In genomic region chr3:195762249-195762585, GRCh38 we compare ENCODE assay signal across 17 cellular contexts. TPM values are rescaled to one million over a fixed set of nuclear protein-coding genes. Genes with fewer than 3 reads are reported as not detected.
DNase-seq lines count a peak whose midpoint lies in the region; ATAC-seq lines count a peak whose summit lies in the region.
"Had no signal": no experiment of that assay in that cellular context is flagged by ENCODE, and none has a peak within 500 bp of the region (broad histone marks: within the 10 kb centered on the region; RNA-seq: fewer than 3 reads in every experiment).

No MANE protein-coding gene starts in this region.

- H2AK5ac ChIP-seq in neuronal stem cell (ENCODE audit: low read depth, low read length), result peak overlapping the region; percentile 56

- H4K91ac ChIP-seq in neuronal stem cell (ENCODE audit: low read depth, low read length, poor library complexity), result no peak overlapping the region

- H3K36me3 ChIP-seq in H7 (replicated peaks; ENCODE audit: control insufficient read depth, insufficient read depth, low read length) (no peaks in the 10 kb centered on the region), neuronal stem cell (replicated peaks in 1 of 2; ENCODE audit: control insufficient read depth in 2 of 2, insufficient read depth in 2 of 2, low read length in 2 of 2) (no peaks in the 10 kb centered on the region)
- H3K36me3 ChIP-seq: HAP-1 had no signal

- H3K79me1 ChIP-seq in neuronal stem cell (ENCODE audit: low read depth, low read length), result peaks cover 2% of the 10 kb centered on the region

- peak overlapping the region; percentile 18 for H3K4me2 ChIP-seq in neuronal stem cell (ENCODE audit: insufficient read depth, low read length, poor library complexity, severe bottlenecking)

- H3K27me3 Mint-ChIP-seq in stimulated activated naive CD8-positive, alpha-beta T cell treated with anti-CD3 and anti-CD28 coated beads, Interleukin-15, amount 100 ng/mL, for 72 hours, result peaks cover 60% of the 10 kb centered on the region

- H3K27ac Mint-ChIP-seq in stimulated activated naive CD8-positive, alpha-beta T cell treated with anti-CD3 and anti-CD28 coated beads, Interleukin-15, amount 100 ng/mL, for 72 hours, result no peak overlapping the region
- H3K27ac Mint-ChIP-seq: CD4-positive, alpha-beta memory T cell; IgD-negative memory B cell had no signal

- H3K9me3 Mint-ChIP-seq in stimulated activated naive CD8-positive, alpha-beta T cell treated with anti-CD3 and anti-CD28 coated beads, Interleukin-15, amount 100 ng/mL, for 72 hours, result no peaks in the 10 kb centered on the region
- H3K9me3 Mint-ChIP-seq: CD4-positive, alpha-beta memory T cell; IgD-negative memory B cell had no signal

- H3K4me1 ChIP-seq in neuronal stem cell (ENCODE audit: control insufficient read depth in 2 of 2, insufficient read depth in 1 of 2, low read depth in 1 of 2, low read length in 2 of 2), result no peaks in the 10 kb centered on the region
- H3K4me1 ChIP-seq: HAP-1 had no signal

- H2BK15ac ChIP-seq in neuronal stem cell (ENCODE audit: low read length), result peak overlapping the region; percentile 67

- no CpG with 5 or more reads among the region's 36 CpGs for WGBS in neuronal stem cell (ENCODE audit: extremely low coverage in 2 of 2, insufficient read length in 2 of 2, insufficient replicate concordance in 1 of 2), 2 donors

- peak overlapping the region; percentile 53 for H3K4ac ChIP-seq in neuronal stem cell (ENCODE audit: low read length)

- H3K4me1 Mint-ChIP-seq in stimulated activated naive CD8-positive, alpha-beta T cell treated with anti-CD3 and anti-CD28 coated beads, Interleukin-15, amount 100 ng/mL, for 72 hours, result peaks cover 7% of the 10 kb centered on the region
- H3K4me1 Mint-ChIP-seq: CD4-positive, alpha-beta memory T cell had no signal

- H3K14ac ChIP-seq in neuronal stem cell (ENCODE audit: low read length), result peak overlapping the region; percentile 21

- H3K18ac ChIP-seq in neuronal stem cell (ENCODE audit: low read length), result peak overlapping the region; percentile 64

- H3K4me3 Mint-ChIP-seq in stimulated activated naive CD8-positive, alpha-beta T cell treated with anti-CD3 and anti-CD28 coated beads, Interleukin-15, amount 100 ng/mL, for 72 hours, result no peak overlapping the region
- H3K4me3 Mint-ChIP-seq: IgD-negative memory B cell had no signal

- H3K4me3 ChIP-seq in H7 (ENCODE audit: insufficient read depth, low read depth, low read length) (no peak overlapping the region), neuronal stem cell (ENCODE audit: low read length in 2 of 2) (no peak overlapping the region)
- H3K4me3 ChIP-seq: HAP-1 had no signal

- DNase-seq in stimulated activated naive CD8-positive, alpha-beta T cell treated with anti-CD3 and anti-CD28 coated beads, Interleukin-15, amount 100 ng/mL, for 72 hours, result no peak
- no peak for DNase-seq in stimulated activated naive CD8-positive, alpha-beta T cell treated with anti-CD3 and anti-CD28 coated beads, Interleukin-15, Interleukin-2, amounts not matched to agents 100 U/mL and 50 U/mL, for 24 hours
- DNase-seq in H7, result peak; percentile 67
- no peak for DNase-seq in neuronal stem cell (ENCODE audit: low spot score)
- no peak for DNase-seq in stimulated activated naive CD4-positive, alpha-beta T cell (lab: John Stamatoyannopoulos, UW)
- DNase-seq in NK-92 treated with Interleukin-12 subunit alpha and Interleukin-12 subunit beta, amount 100 ng/mL, for 24 hours (lab: John Stamatoyannopoulos, UW), result no peak
- DNase-seq: ACHN; CD4-positive, alpha-beta memory T cell; COR-L47; GF-D8; GOT3 had no signal

- H3K27me3 ChIP-seq in H7 (ENCODE audit: control insufficient read depth, insufficient read depth, low read length) (no peaks in the 10 kb centered on the region), neuronal stem cell (ENCODE audit: control insufficient read depth in 3 of 3, insufficient read depth in 3 of 3, low read depth in 1 of 3, low read length in 3 of 3) (peaks cover 0 to 14% (median 0%) of the 10 kb centered on the region in 3 experiments)

- no peak overlapping the region for H3K23ac ChIP-seq in neuronal stem cell (ENCODE audit: low read depth, low read length, poor library complexity)

- H3K9me3 ChIP-seq in neuronal stem cell (replicated peaks in 1 of 2; ENCODE audit: control insufficient read depth in 2 of 2, insufficient read depth in 1 of 2, low read depth in 1 of 2, low read length in 2 of 2), result no peaks in the 10 kb centered on the region
- H3K9me3 ChIP-seq: HAP-1 had no signal

- peak; percentile 47 for ATAC-seq in stimulated activated naive CD8-positive, alpha-beta T cell treated with anti-CD3 and anti-CD28 coated beads, Interleukin-15, amount 100 ng/mL, for 72 hours
- no peak for ATAC-seq in stimulated activated naive CD8-positive, alpha-beta T cell treated with anti-CD3 and anti-CD28 coated beads, Interleukin-15, Interleukin-2, amounts not matched to agents 100 U/mL and 50 U/mL, for 24 hours
- ATAC-seq in HG02571 (IDR thresholded peaks at IDR 0.05; ENCODE audit: unreplicated experiment), result no peak

- peak overlapping the region; percentile 70 for H3K9ac ChIP-seq in neuronal stem cell (ENCODE audit: low read depth, low read length, poor library complexity)

- H2BK5ac ChIP-seq in neuronal stem cell (ENCODE audit: low read length), result no peak overlapping the region

- no peak overlapping the region for H3K27ac ChIP-seq in neuronal stem cell (replicated peaks; ENCODE audit: low read length)
- H3K27ac ChIP-seq: C4-2B had no signal

- H2BK12ac ChIP-seq in neuronal stem cell (ENCODE audit: low read length), result peak overlapping the region; percentile 73

- no peak overlapping the region for H2BK120ac ChIP-seq in neuronal stem cell (ENCODE audit: low read depth, low read length)

- H2AFZ ChIP-seq in neuronal stem cell (ENCODE audit: low read length), result no peak overlapping the region

- peak overlapping the region; percentile 82 for H4K8ac ChIP-seq in neuronal stem cell (ENCODE audit: low read depth, low read length)

RNA-seq across cellular contexts. Expression of gene MUC20, which starts 41.4 kb away (rescaled TPM):
- 0.52 and 0.69 TPM in 2 replicates for total RNA-seq in H7 (2014; rRNA removed; shearing (Covaris generic))
- polyA plus RNA-seq in neuronal stem cell (2013, experiment 1 of 2), result 1.2 TPM
- 1.3 TPM for polyA plus RNA-seq in neuronal stem cell (2013, experiment 2 of 2)
- total RNA-seq: HT1080 had no signal

RNA-seq across cellular contexts. Expression of gene MUC4, which starts 49.5 kb away (rescaled TPM):
- total RNA-seq in H7 (2014; rRNA removed; shearing (Covaris generic)), result 3.5 and 4.0 TPM in 2 replicates
- 0.03 TPM for polyA plus RNA-seq in neuronal stem cell (2013, experiment 1 of 2)
- not detected for polyA plus RNA-seq in neuronal stem cell (2013, experiment 2 of 2)
- total RNA-seq: A172; CD4-positive, alpha-beta memory T cell had no signal
- polyA plus RNA-seq: CD4-positive, alpha-beta memory T cell had no signal
